17 cellular contexts compared by ENCODE assay signal in the genomic region with DNA sequence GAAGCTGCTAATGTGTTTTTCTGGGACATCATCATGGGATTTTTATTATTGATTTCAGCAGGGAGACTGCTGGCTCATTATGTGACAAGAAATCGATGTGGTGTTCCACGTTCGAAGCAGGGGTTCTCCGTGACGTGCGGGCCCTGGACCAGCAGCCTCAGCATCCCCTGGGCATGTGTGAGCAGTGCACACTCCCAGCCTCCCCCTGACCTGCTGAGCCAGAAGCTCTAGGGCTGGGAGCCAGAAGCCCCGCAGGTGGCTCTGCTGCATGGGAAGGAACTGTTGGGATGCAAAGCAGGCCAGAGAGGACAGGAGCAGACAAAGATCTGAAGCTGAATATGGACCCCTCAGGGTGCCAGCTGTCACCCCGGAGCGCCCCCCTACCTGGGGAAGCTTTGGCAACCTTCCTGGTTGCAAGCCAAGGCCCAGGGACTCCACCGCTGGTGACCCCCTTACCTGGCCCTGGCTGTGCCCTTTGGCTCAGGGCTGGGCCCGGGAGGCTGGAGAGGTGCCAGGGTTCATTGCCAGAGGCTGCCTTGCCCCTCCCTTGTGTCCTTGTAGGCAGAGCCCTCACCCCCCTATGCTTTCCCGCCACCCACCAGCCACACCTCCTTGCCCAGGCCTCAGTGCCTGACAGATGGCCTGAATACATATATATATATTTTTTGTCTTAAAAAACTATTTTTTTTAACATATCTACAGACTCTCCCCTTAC.
"Had no signal": no experiment of that assay in that cellular context is flagged by ENCODE, and none has a peak within 500 bp of the region (broad histone marks: within the 10 kb centered on the region; RNA-seq: fewer than 3 reads in every experiment).

No MANE protein-coding gene starts in this region.

- DNase-seq: activated CD4-positive, alpha-beta T cell treated with anti-CD3 and anti-CD28 coated beads, Interleukin-2, amount 50 U/mL, for 4 hours; activated gamma-delta T cell; activated T-cell treated with anti-CD3 and anti-CD28 coated beads, Interleukin-2, amount 50 U/mL, for 4 hours; mammary epithelial cell; stimulated activated CD4-positive, alpha-beta T cell treated with anti-CD3 and anti-CD28 coated beads, Interleukin-15, amount 100 ng/mL, for 24 hours; stimulated activated CD4-positive, alpha-beta T cell treated with anti-CD3 and anti-CD28 coated beads, Interleukin-4, amount 100 ng/mL, for 24 hours; stomach; T-helper 2 cell had no signal

- H3K27ac ChIP-seq: breast epithelium, stomach, thoracic aorta had no signal

- H3K4me3 ChIP-seq: breast epithelium, stomach, thoracic aorta had no signal

- H3K27me3 Mint-ChIP-seq: activated naive CD8-positive, alpha-beta T cell had no signal

- H3K27me3 ChIP-seq: breast epithelium, stomach had no signal

- H3K9me3 Mint-ChIP-seq: activated T-cell treated with anti-CD3 and anti-CD28 coated beads, Interleukin-2, amount 50 U/mL, for 4 hours had no signal

- H3K36me3 ChIP-seq: breast epithelium, stomach, thoracic aorta had no signal

- H3K4me1 ChIP-seq: breast epithelium, stomach had no signal

- H3K9me3 ChIP-seq: thoracic aorta had no signal

- H3K4me3 Mint-ChIP-seq: activated naive CD8-positive, alpha-beta T cell; activated T-cell treated with anti-CD3 and anti-CD28 coated beads, Interleukin-2, amount 50 U/mL, for 4 hours; nephron had no signal

- ATAC-seq: activated CD4-positive, CD25-positive, alpha-beta regulatory T cell treated with anti-CD3 and anti-CD28 coated beads, Interleukin-2, amount 50 U/mL, for 24 hours; activated T-cell treated with anti-CD3 and anti-CD28 coated beads, Interleukin-2, amount 50 U/mL, for 4 hours; esophagus mucosa had no signal

- H3K27ac Mint-ChIP-seq: activated naive CD8-positive, alpha-beta T cell; nephron had no signal

- FAIRE-seq: endometrium, islet of Langerhans, TTC549 had no signal
